In genomic region chr5:75985077-75985476, GRCh38 we compare ENCODE assay signal across 23 cellular contexts.
"Had no signal": no experiment of that assay in that cellular context is flagged by ENCODE, and none has a peak within 500 bp of the region (broad histone marks: within the 10 kb centered on the region; RNA-seq: fewer than 3 reads in every experiment).

No MANE protein-coding gene starts in this region.

- ATAC-seq: natural killer cell; right lobe of liver; stimulated activated memory B cell treated with anti-CD40 and anti-IgM and Interleukin-4, amounts not matched to agents 10 μg/mL and 1 μg/mL and 100 μg/mL, for 72 hours; stimulated activated naive CD8-positive, alpha-beta T cell treated with anti-CD3 and anti-CD28 coated beads, Interleukin-15, amount 100 ng/mL, for 72 hours had no signal

- H3K4me1 ChIP-seq: left ventricle myocardium inferior, right atrium auricular region, right lobe of liver, tibial nerve, uterus had no signal

- H3K36me3 ChIP-seq: left ventricle myocardium inferior, ovary, right atrium auricular region, right lobe of liver, tibial nerve, uterus had no signal

- H3K4me2 ChIP-seq: smooth muscle cell had no signal

- H3K9me3 Mint-ChIP-seq: mesothelial cell of epicardium; nephron progenitor cell; stimulated activated naive CD8-positive, alpha-beta T cell treated with anti-CD3 and anti-CD28 coated beads, Interleukin-15, amount 100 ng/mL, for 72 hours; type B pancreatic cell had no signal

- H3K4me3 ChIP-seq: left ventricle myocardium inferior, lung, ovary, right atrium auricular region, right lobe of liver, smooth muscle cell, tibial nerve, uterus had no signal

- H3K27me3 Mint-ChIP-seq: stimulated activated memory B cell treated with anti-CD40 and anti-IgM and Interleukin-4, amounts not matched to agents 10 μg/mL and 1 μg/mL and 100 μg/mL, for 72 hours had no signal

- H3K27me3 ChIP-seq: ovary, right atrium auricular region, right lobe of liver, tibial nerve, uterus had no signal

- DNase-seq: islet precursor cell; left ventricle myocardium inferior; naive B cell; natural killer cell; nephron progenitor cell; ovary; right lobe of liver; stimulated activated CD4-positive, alpha-beta T cell treated with anti-CD3 and anti-CD28 coated beads, Interleukin-1b, Interleukin-23, amount 100 ng/mL, for 48 hours; stimulated activated CD4-positive, alpha-beta T cell treated with anti-CD3 and anti-CD28 coated beads, Interleukin-2, amount 100 ng/mL, for 48 hours; stimulated activated CD4-positive, alpha-beta T cell treated with anti-CD3 and anti-CD28 coated beads, Interleukin-4, amount 100 ng/mL, for 4 hours; stimulated activated CD8-positive, alpha-beta memory T cell treated with anti-CD3 and anti-CD28 coated beads, Interleukin-4, amount 100 ng/mL, for 48 hours; stimulated activated naive CD4-positive, alpha-beta T cell treated with Interleukin-2 at 50 U/mL for 16 hours; stimulated activated naive CD8-positive, alpha-beta T cell treated with anti-CD3 and anti-CD28 coated beads, Interleukin-15, amount 100 ng/mL, for 72 hours; substantia nigra; uterus had no signal

- H3K27ac Mint-ChIP-seq: mesothelial cell of epicardium; naive B cell; natural killer cell; nephron progenitor cell; progenitor cell of endocrine pancreas; stimulated activated memory B cell treated with anti-CD40 and anti-IgM and Interleukin-4, amounts not matched to agents 10 μg/mL and 1 μg/mL and 100 μg/mL, for 72 hours; stimulated activated naive CD8-positive, alpha-beta T cell treated with anti-CD3 and anti-CD28 coated beads, Interleukin-15, amount 100 ng/mL, for 72 hours; type B pancreatic cell had no signal

- H3K27ac ChIP-seq: left ventricle myocardium inferior, ovary, right atrium auricular region, right lobe of liver, tibial nerve, uterus had no signal

- H3K4me1 Mint-ChIP-seq: mesothelial cell of epicardium; naive B cell; natural killer cell; stimulated activated naive CD8-positive, alpha-beta T cell treated with anti-CD3 and anti-CD28 coated beads, Interleukin-15, amount 100 ng/mL, for 72 hours had no signal

- H3K36me3 Mint-ChIP-seq: mesothelial cell of epicardium; naive B cell; natural killer cell; stimulated activated memory B cell treated with anti-CD40 and anti-IgM and Interleukin-4, amounts not matched to agents 10 μg/mL and 1 μg/mL and 100 μg/mL, for 72 hours; type B pancreatic cell had no signal

- H3K9me3 ChIP-seq: left ventricle myocardium inferior, ovary, right atrium auricular region, right lobe of liver, tibial nerve, uterus had no signal

- H3K4me3 Mint-ChIP-seq: mesothelial cell of epicardium; naive B cell; natural killer cell; nephron progenitor cell; stimulated activated memory B cell treated with anti-CD40 and anti-IgM and Interleukin-4, amounts not matched to agents 10 μg/mL and 1 μg/mL and 100 μg/mL, for 72 hours; stimulated activated naive CD8-positive, alpha-beta T cell treated with anti-CD3 and anti-CD28 coated beads, Interleukin-15, amount 100 ng/mL, for 72 hours; type B pancreatic cell had no signal
